ENCODE assay signal across 8 cellular contexts in genomic region chr7:43735802-43736603, GRCh38.
DNase-seq lines count a peak whose midpoint lies in the region; ATAC-seq and TF ChIP-seq lines count a peak whose summit lies in the region.

No MANE protein-coding gene starts in this region.

- no peak overlapping the region for H3K4me3 ChIP-seq in brain microvascular endothelial cell (ENCODE audit: low read depth, low read length)

- peak; percentile 23 for DNase-seq in ELR (ENCODE audit: low read depth)
- peak; percentile 15 for DNase-seq in brain microvascular endothelial cell
- no peak for DNase-seq in activated effector memory CD4-positive, alpha-beta T cell treated with Interleukin-2 at 50 U/mL for 16 hours
- no peak for DNase-seq in NCI-H1417 treated with DMSO at 0.1 percent for 48 hours (lab: John Stamatoyannopoulos, UW)
- DNase-seq in foreskin melanocyte: no peak
- no peak for DNase-seq in middle frontal gyrus (ENCODE audit: extremely low spot score, low spot score)

- in situ Hi-C loops in brain microvascular endothelial cell (cut with HindIII; ENCODE audit: low pct_ligation_motif_present, low sequenced_read_pairs): no loop called here

- TF ChIP-seq CTCF in brain microvascular endothelial cell (IDR thresholded peaks at IDR 0.05; ENCODE audit: low read depth, low read length, missing control alignments): no peak

- H3K36me3 ChIP-seq in brain microvascular endothelial cell (replicated peaks): no peaks in the 10 kb centered on the region

- ATAC-seq in GM19463 (IDR thresholded peaks at IDR 0.05; ENCODE audit: unreplicated experiment) (peak; percentile 80), HG03457 (IDR thresholded peaks at IDR 0.05; ENCODE audit: unreplicated experiment) (peak; percentile 66)

- no peaks in the 10 kb centered on the region for H3K27me3 ChIP-seq in brain microvascular endothelial cell (replicated peaks)

- no peak overlapping the region for H3K27ac ChIP-seq in brain microvascular endothelial cell

Comparison
In these comparisons a context has a peak if more than half of its experiments do, and no peak if none do; other contexts are left out.
1. DNase-seq: peak in ELR (single experiment) and brain microvascular endothelial cell (single experiment); none in activated effector memory CD4-positive, alpha-beta T cell treated with Interleukin-2 at 50 U/mL for 16 hours (single experiment), NCI-H1417 treated with DMSO at 0.1 percent for 48 hours (single experiment), foreskin melanocyte (single experiment) and middle frontal gyrus (single experiment).